8 cellular contexts compared by ENCODE assay signal in the genomic region with DNA sequence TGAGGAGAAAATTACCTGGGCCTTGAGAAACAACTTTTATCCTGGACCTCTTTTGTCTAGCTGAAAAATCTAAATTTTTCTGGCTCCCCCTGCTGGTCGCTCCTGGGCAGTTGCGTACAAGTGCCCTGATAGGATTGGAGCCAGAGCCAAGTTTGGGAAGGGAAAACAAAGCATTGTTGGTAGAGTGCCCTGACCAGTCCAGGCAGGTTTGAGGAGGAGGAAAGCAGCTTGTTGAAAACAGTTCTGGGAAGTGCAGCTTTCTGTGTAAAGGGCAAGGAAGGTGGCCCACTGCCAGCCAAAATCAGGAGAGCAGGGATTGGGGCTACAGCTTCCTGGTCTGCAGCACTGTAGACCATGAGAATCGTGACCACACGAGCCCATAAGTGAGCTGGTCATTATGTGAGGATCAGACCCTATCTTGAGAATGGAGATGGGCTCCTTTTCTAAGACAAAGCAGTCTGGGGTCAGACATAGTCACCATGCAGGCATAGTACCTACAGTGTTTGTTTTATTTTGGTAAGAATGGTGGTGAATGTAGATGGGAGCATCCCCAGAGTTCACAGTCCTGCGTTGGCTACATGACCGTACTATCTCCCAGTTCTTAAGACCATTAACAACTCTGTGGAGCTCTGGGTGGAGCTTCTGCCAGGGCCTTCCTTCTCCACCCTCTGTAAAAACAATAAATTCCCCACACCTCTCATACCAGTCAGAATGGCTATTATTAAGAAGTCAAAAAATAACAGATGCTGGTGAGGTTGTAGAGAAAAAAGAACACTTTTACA. TPM values are rescaled to one million over a fixed set of nuclear protein-coding genes. Genes with fewer than 3 reads are reported as not detected.
A peak's percentile ranks its signal among the peaks of the same experiment; 100 is the strongest.
DNase-seq lines count a peak whose midpoint lies in the region; ATAC-seq and TF ChIP-seq lines count a peak whose summit lies in the region.

No MANE protein-coding gene starts in this region.

- TF ChIP-seq CTCF in GM10266 (IDR thresholded peaks at IDR 0.05; ENCODE audit: control insufficient read depth, insufficient read depth, low read depth, missing control alignments): peak; percentile 87

- peak; percentile 44 for DNase-seq in GM10266 (ENCODE audit: extremely low spot score)
- peak; percentile 93 for DNase-seq in NCI-H2029 (lab: John Stamatoyannopoulos, UW)
- DNase-seq in activated CD4-positive, CD25-positive, alpha-beta regulatory T cell treated with anti-CD3 and anti-CD28 coated beads, Interleukin-2, amount 50 U/mL, for 16 hours (ENCODE audit: low read depth, low spot score): peak; percentile 46
- DNase-seq in cerebellum (ENCODE audit: low spot score): peak; percentile 83
- DNase-seq in islet precursor cell: peak; percentile 86
- peak; percentile 64 for DNase-seq in stimulated activated CD4-positive, alpha-beta T cell treated with anti-CD3 and anti-CD28 coated beads, Interleukin-12 subunit alpha, Interleukin-12 subunit beta, amount 100 ng/mL, for 4 hours

- ATAC-seq in HG02763 (IDR thresholded peaks at IDR 0.05; ENCODE audit: unreplicated experiment) (no peak), GM21786 (IDR thresholded peaks at IDR 0.05; ENCODE audit: unreplicated experiment) (no peak)

RNA-seq across cellular contexts. Expression of gene PIK3IP1, which starts 21.3 kb away (rescaled TPM):
- total RNA-seq in cerebellum: 11.2 TPM

RNA-seq across cellular contexts. Expression of gene PATZ1, which starts 32.6 kb away (rescaled TPM):
- 35.9 TPM for total RNA-seq in cerebellum
